Comparison of ENCODE assay signal across 26 cellular contexts in the genomic region with DNA sequence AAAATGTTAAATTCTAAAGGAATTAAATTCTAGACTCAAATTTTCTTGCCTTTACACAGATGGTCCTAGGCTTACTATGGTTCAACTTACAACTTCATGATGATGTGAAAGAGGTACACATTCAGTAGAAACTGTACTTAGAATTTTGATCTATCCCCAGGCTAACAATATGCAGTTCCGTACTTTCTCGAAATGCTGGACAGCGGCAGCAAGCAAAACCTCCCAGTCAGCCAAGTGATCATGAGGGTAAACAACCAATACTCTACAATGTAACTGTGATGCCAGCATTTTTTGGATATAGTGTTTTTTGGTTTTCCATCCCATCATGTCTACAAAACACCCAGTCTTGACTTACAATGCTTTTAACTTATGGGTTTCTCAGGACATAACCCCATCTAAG. TPM values are rescaled to one million over a fixed set of nuclear protein-coding genes. Genes with fewer than 3 reads are reported as not detected.
A peak's percentile ranks its signal among the peaks of the same experiment; 100 is the strongest.
DNase-seq lines count a peak whose midpoint lies in the region; ATAC-seq, FAIRE-seq and TF ChIP-seq lines count a peak whose summit lies in the region.
"Had no signal": no experiment of that assay in that cellular context is flagged by ENCODE, and none has a peak within 500 bp of the region (broad histone marks: within the 10 kb centered on the region; RNA-seq: fewer than 3 reads in every experiment).

No MANE protein-coding gene starts in this region.

- CTCF ChIA-PET in SK-N-SH (lab: Yijun Ruan, JAX): no interaction called here

- TF ChIP-seq CTCF in SK-N-SH (IDR thresholded peaks at IDR 0.05) (no peak), Loucy (conservative IDR thresholded peaks at IDR 0.05; ENCODE audit: low read length) (no peak), mucosa of descending colon (IDR thresholded peaks at IDR 0.05) (no peak)

- H2AFZ ChIP-seq in SK-N-SH (ENCODE audit: low read depth) (no peak overlapping the region), Loucy (ENCODE audit: low read length) (no peak overlapping the region)
- H2AFZ ChIP-seq: PC-9 had no signal

- H3K4me2 ChIP-seq in SK-N-SH: no peak overlapping the region
- peak overlapping the region; percentile 74 for H3K4me2 ChIP-seq in Loucy (ENCODE audit: low read depth, low read length, poor library complexity, severe bottlenecking)
- H3K4me2 ChIP-seq: KMS-11, PC-9 had no signal

- H3K4me1 Mint-ChIP-seq in dendritic cell treated with granulocyte-macrophage colony-stimulating factor and Interleukin-4, amounts not matched to agents 40 ng/mL and 50 ng/mL, for 4 days (ENCODE audit: low read depth): peaks cover 90% of the 10 kb centered on the region

- H3K79me2 ChIP-seq in SK-N-SH (ENCODE audit: insufficient read depth) (no peaks in the 10 kb centered on the region), Loucy (ENCODE audit: insufficient read depth, low read length) (peaks cover 97% of the 10 kb centered on the region)

- no peaks in the 10 kb centered on the region for H3K9me3 Mint-ChIP-seq in dendritic cell treated with granulocyte-macrophage colony-stimulating factor and Interleukin-4, amounts not matched to agents 40 ng/mL and 50 ng/mL, for 4 days

- no peak overlapping the region for H3K4me3 ChIP-seq in SK-N-SH (ENCODE audit: low read depth in 2 of 2, low read length in 1 of 2)
- H3K4me3 ChIP-seq in Loucy (ENCODE audit: low read length, poor library complexity, severe bottlenecking): peak overlapping the region; percentile 62
- no peak overlapping the region for H3K4me3 ChIP-seq in mucosa of descending colon
- H3K4me3 ChIP-seq: HAP-1, PC-9, SJSA1 had no signal

- POLR2A ChIA-PET in SK-N-SH (lab: Yijun Ruan, JAX): no interaction called here

- ATAC-seq in SK-N-SH treated with all-trans-retinoic acid at 6 μM for 48 hours: no peak
- ATAC-seq in mucosa of descending colon: no peak
- ATAC-seq in GM18868 (IDR thresholded peaks at IDR 0.05; ENCODE audit: unreplicated experiment): no peak

- no peak for FAIRE-seq in GM19239 (lab: Jason Lieb, UNC)
- FAIRE-seq: GM12892 had no signal

- intact Hi-C loops in dendritic cell treated with granulocyte-macrophage colony-stimulating factor and Interleukin-4, amounts not matched to agents 40 ng/mL and 50 ng/mL, for 4 days (cut with micrococcal nuclease): no loop called here
- intact Hi-C loops in mucosa of descending colon (cut with DNase I, micrococcal nuclease): no loop called here

- H3F3A ChIP-seq in SK-N-SH (replicated peaks; ENCODE audit: insufficient read depth) (no peaks in the 10 kb centered on the region), Loucy (ENCODE audit: low read depth) (peaks cover 22% of the 10 kb centered on the region)

- peak overlapping the region; percentile 80 for H3K27ac Mint-ChIP-seq in dendritic cell treated with granulocyte-macrophage colony-stimulating factor and Interleukin-4, amounts not matched to agents 40 ng/mL and 50 ng/mL, for 4 days
- H3K27ac Mint-ChIP-seq: CD4-positive, alpha-beta memory T cell had no signal

- TF ChIP-seq RAD21 in SK-N-SH (IDR thresholded peaks at IDR 0.05; ENCODE audit: low read length): no peak

- H3K27me3 Mint-ChIP-seq in dendritic cell treated with granulocyte-macrophage colony-stimulating factor and Interleukin-4, amounts not matched to agents 40 ng/mL and 50 ng/mL, for 4 days: no peaks in the 10 kb centered on the region
- H3K27me3 Mint-ChIP-seq: CD4-positive, alpha-beta memory T cell had no signal

- H3K27me3 ChIP-seq in SK-N-SH (ENCODE audit: insufficient read depth): no peaks in the 10 kb centered on the region
- H3K27me3 ChIP-seq in Loucy (ENCODE audit: insufficient read depth, low read length, poor library complexity, severe bottlenecking): no peaks in the 10 kb centered on the region

- H3K36me3 ChIP-seq in SK-N-SH (replicated peaks in 1 of 2; ENCODE audit: control insufficient read depth in 1 of 2, insufficient read depth in 2 of 2, low read length in 1 of 2) (no peaks in the 10 kb centered on the region), Loucy (ENCODE audit: insufficient read depth, low read length) (peaks cover 15% of the 10 kb centered on the region; the same call in 1 of the 2 replicates), mucosa of descending colon (ENCODE audit: low read depth) (no peaks in the 10 kb centered on the region)
- H3K36me3 ChIP-seq: HAP-1, SJSA1 had no signal

- no peak for TF ChIP-seq EP300 in SK-N-SH (IDR thresholded peaks at IDR 0.05; ENCODE audit: borderline replicate concordance in 1 of 2, low read depth in 1 of 2, low read length in 1 of 2)

- WGBS in SK-N-SH (ENCODE audit: low lambda C conversion rate): 97% methylated on average over 3 of the region's 3 CpGs

- H3K4me1 ChIP-seq in SK-N-SH (ENCODE audit: control insufficient read depth in 1 of 2, insufficient read depth in 2 of 2, low read depth in 1 of 2, low read length in 1 of 2): peaks cover 7 to 11% of the 10 kb centered on the region in 2 experiments; a peak in 3 of 4 replicates
- H3K4me1 ChIP-seq in Loucy (ENCODE audit: insufficient read depth, low read length, poor library complexity, severe bottlenecking): peaks cover 98% of the 10 kb centered on the region
- H3K4me1 ChIP-seq in mucosa of descending colon (ENCODE audit: low read depth): no peaks in the 10 kb centered on the region
- H3K4me1 ChIP-seq: Caco-2, HAP-1 had no signal

- H3K9me3 ChIP-seq in SK-N-SH (no peaks in the 10 kb centered on the region), Loucy (ENCODE audit: insufficient read depth, low read depth, low read length) (no peaks in the 10 kb centered on the region), mucosa of descending colon (no peaks in the 10 kb centered on the region)
- H3K9me3 ChIP-seq: Caco-2, HAP-1, SJSA1 had no signal

- H3K9me2 ChIP-seq in SK-N-SH (no peaks in the 10 kb centered on the region), Loucy (replicated peaks; ENCODE audit: low read depth, low read length) (no peaks in the 10 kb centered on the region)

- no peaks in the 10 kb centered on the region for H4K20me1 ChIP-seq in SK-N-SH (ENCODE audit: insufficient read depth)
- H4K20me1 ChIP-seq in Loucy (ENCODE audit: insufficient read depth, low read length, poor library complexity, severe bottlenecking): peaks cover 67% of the 10 kb centered on the region

- H3K27ac ChIP-seq in SK-N-SH (ENCODE audit: low read depth in 2 of 2, low read length in 1 of 2): no peak overlapping the region
- H3K27ac ChIP-seq: KMS-11, PC-9, SJSA1 had no signal

- DNase-seq in SK-N-SH (no peak), mucosa of descending colon (no peak), GM19239 (ENCODE audit: insufficient read length, low spot score) (no peak)
- DNase-seq: Caco-2; CD4-positive, alpha-beta memory T cell; DMS79 treated with DMSO at 0.1 percent for 48 hours; GF-D8; GOT3; IMR-90; NCI-H1105; NCI-H1436 treated with DMSO at 0.1 percent for 48 hours; NCI-H187 treated with DMSO at 0.1 percent for 48 hours; NCI-H524; PC-9; Right ventricle myocardium superior; RPMI8226; T-helper 1 cell had no signal

- no peaks in the 10 kb centered on the region for H3K36me3 Mint-ChIP-seq in dendritic cell treated with granulocyte-macrophage colony-stimulating factor and Interleukin-4, amounts not matched to agents 40 ng/mL and 50 ng/mL, for 4 days (ENCODE audit: low read depth)
- H3K36me3 Mint-ChIP-seq: CD4-positive, alpha-beta memory T cell had no signal

- H3K9ac ChIP-seq in SK-N-SH (no peak overlapping the region), Loucy (ENCODE audit: low read depth, low read length, poor library complexity, severe bottlenecking) (no peak overlapping the region)
- H3K9ac ChIP-seq: KMS-11 had no signal

- no peak overlapping the region for H3K4me3 Mint-ChIP-seq in dendritic cell treated with granulocyte-macrophage colony-stimulating factor and Interleukin-4, amounts not matched to agents 40 ng/mL and 50 ng/mL, for 4 days
- H3K4me3 Mint-ChIP-seq: CD4-positive, alpha-beta memory T cell had no signal

TF ChIP-seq in SK-N-SH, 30 proteins besides CTCF, POLR2A, EP300 and RAD21 (continues in another document):
- TF ChIP-seq, protein P1, sequence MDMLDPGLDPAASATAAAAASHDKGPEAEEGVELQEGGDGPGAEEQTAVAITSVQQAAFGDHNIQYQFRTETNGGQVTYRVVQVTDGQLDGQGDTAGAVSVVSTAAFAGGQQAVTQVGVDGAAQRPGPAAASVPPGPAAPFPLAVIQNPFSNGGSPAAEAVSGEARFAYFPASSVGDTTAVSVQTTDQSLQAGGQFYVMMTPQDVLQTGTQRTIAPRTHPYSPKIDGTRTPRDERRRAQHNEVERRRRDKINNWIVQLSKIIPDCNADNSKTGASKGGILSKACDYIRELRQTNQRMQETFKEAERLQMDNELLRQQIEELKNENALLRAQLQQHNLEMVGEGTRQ (IDR thresholded peaks at IDR 0.05; ENCODE audit: borderline replicate concordance, low read depth, low read length): no peak

TF ChIP-seq in SK-N-SH treated with all-trans-retinoic acid at 6 μM for 48 hours, 23 proteins besides CTCF, POLR2A, EP300 and RAD21:
- TF ChIP-seq GLIS3 (CRISPR knock-in tag; IDR thresholded peaks at IDR 0.05) (no peak), ZFP30 (CRISPR knock-in tag; IDR thresholded peaks at IDR 0.05) (no peak)

RNA-seq across cellular contexts. Expression of gene VAV3, which starts 25.7 kb away (rescaled TPM):
- 0.02 TPM in 1 of 2 replicates, not detected in the other for polyA plus RNA-seq in SK-N-SH (2012; rRNA removed)
- polyA plus RNA-seq in SK-N-SH (2012; cell fraction: cytosol; rRNA removed): 0.01 and 0.07 TPM in 2 replicates
- polyA plus RNA-seq in SK-N-SH (2012; cell fraction: nucleus; rRNA removed): 0.02 and 0.04 TPM in 2 replicates
- total RNA-seq in mucosa of descending colon: 100 to 1,000 TPM in 2 of 3 donors, 10 to 100 TPM in 1; 41.3 to 142 (median 101) TPM
- total RNA-seq: SJSA1 had no signal
- polyA plus RNA-seq: BJ had no signal
